In genomic region chr12:121405211-121405610, GRCh38 we compare ENCODE assay signal across 13 cellular contexts. TPM values are rescaled to one million over a fixed set of nuclear protein-coding genes. Genes with fewer than 3 reads are reported as not detected.
DNase-seq lines count a peak whose midpoint lies in the region; ATAC-seq and TF ChIP-seq lines count a peak whose summit lies in the region.
"Had no signal": no experiment of that assay in that cellular context is flagged by ENCODE, and none has a peak within 500 bp of the region (broad histone marks: within the 10 kb centered on the region; RNA-seq: fewer than 3 reads in every experiment).

No MANE protein-coding gene starts in this region.

- intact Hi-C loops in CD14-positive monocyte (cut with micrococcal nuclease) (no loop called here), sigmoid colon (cut with DNase I) (no loop called here), lower leg skin (cut with DNase I; ENCODE audit: low total_unique reads) (no loop called here)

- H3K4me2 ChIP-seq in SK-N-SH, result no peak overlapping the region

- no peak for DNase-seq in CD14-positive monocyte (ENCODE audit: low spot score)
- no peak for DNase-seq in SK-N-SH
- DNase-seq in sigmoid colon, result no peak
- no peak for DNase-seq in glutamatergic neuron
- DNase-seq in lower leg skin (ENCODE audit: low spot score in 2 of 2), result no peak
- DNase-seq: CD4-positive, CD25-positive, alpha-beta regulatory T cell; NCI-H1930; NCI-H524 treated with DMSO at 0.1 percent for 48 hours; SIG-M5 had no signal

- peak overlapping the region in 4 of 7 donors; percentile 12 to 49 (median 46) for H3K27ac Mint-ChIP-seq in CD14-positive monocyte
- H3K27ac Mint-ChIP-seq in nephron, result peak overlapping the region in 2 of 3 experiments; percentile 33 to 50
- no peak overlapping the region for H3K27ac Mint-ChIP-seq in glutamatergic neuron (ENCODE audit: unreplicated experiment)
- H3K27ac Mint-ChIP-seq: B cell; CD4-positive, CD25-positive, alpha-beta regulatory T cell had no signal

- H3K36me3 Mint-ChIP-seq in CD14-positive monocyte (peaks cover 47 to 64% of the 10 kb centered on the region in 2 donors), nephron (ENCODE audit: low read depth) (peaks cover 30% of the 10 kb centered on the region), glutamatergic neuron (ENCODE audit: unreplicated experiment) (no peaks in the 10 kb centered on the region)

- H3K4me3 ChIP-seq in SK-N-SH (ENCODE audit: low read depth in 2 of 2, low read length in 1 of 2), result no peak overlapping the region
- H3K4me3 ChIP-seq in sigmoid colon, result no peak overlapping the region
- H3K4me3 ChIP-seq in lower leg skin (ENCODE audit: low read depth, poor library complexity, severe bottlenecking), result no peak overlapping the region

- H3K27ac ChIP-seq in SK-N-SH (ENCODE audit: low read depth in 2 of 2, low read length in 1 of 2) (peak overlapping the region in 1 of 2 experiments; percentile 80; a peak in 2 of 4 replicates), sigmoid colon (peak overlapping the region in 3 of 4 donors; percentile 7 to 60 (median 48))

- peaks cover 14% of the 10 kb centered on the region; the same call in 1 of the 2 replicates for H4K20me1 ChIP-seq in SK-N-SH (ENCODE audit: insufficient read depth)

- CTCF ChIA-PET in SK-N-SH (lab: Yijun Ruan, JAX), result interaction anchor here (0.9 to 2.6 kb wide), 5 partner anchors 11 to 71 kb away, joined by 3 to 15 read pairs (median 4); no protein-coding TSS in a partner anchor

- H3K4me1 ChIP-seq in SK-N-SH (ENCODE audit: control insufficient read depth in 1 of 2, insufficient read depth in 2 of 2, low read depth in 1 of 2, low read length in 1 of 2) (peaks cover 6 to 8% of the 10 kb centered on the region in 2 experiments; a peak in 3 of 4 replicates), sigmoid colon (peaks cover 0 to 42% (median 29%) of the 10 kb centered on the region in 4 donors)

- no peaks in the 10 kb centered on the region for H3K9me3 ChIP-seq in SK-N-SH
- H3K9me3 ChIP-seq in sigmoid colon, result no peaks in the 10 kb centered on the region

- peaks cover 19% of the 10 kb centered on the region for H3K4me1 Mint-ChIP-seq in CD14-positive monocyte
- H3K4me1 Mint-ChIP-seq in nephron, result peaks cover 30% of the 10 kb centered on the region
- peaks cover 10% of the 10 kb centered on the region for H3K4me1 Mint-ChIP-seq in glutamatergic neuron (ENCODE audit: low read depth, unreplicated experiment)

- no peak for ATAC-seq in GM18517 (IDR thresholded peaks at IDR 0.05; ENCODE audit: unreplicated experiment)
- ATAC-seq: HCT116 had no signal

- no peak overlapping the region for H3K9ac ChIP-seq in SK-N-SH

- TF ChIP-seq CTCF in CD14-positive monocyte (IDR thresholded peaks at IDR 0.05), result no peak
- no peak for TF ChIP-seq CTCF in SK-N-SH (IDR thresholded peaks at IDR 0.05)
- TF ChIP-seq CTCF in nephron (IDR thresholded peaks at IDR 0.05; ENCODE audit: unreplicated experiment in 3 of 3), result no peak
- TF ChIP-seq CTCF in sigmoid colon (IDR thresholded peaks at IDR 0.05), result no peak
- TF ChIP-seq CTCF in glutamatergic neuron (IDR thresholded peaks at IDR 0.05; ENCODE audit: partially characterized antibody, unreplicated experiment), result no peak
- TF ChIP-seq CTCF in lower leg skin (IDR thresholded peaks at IDR 0.05), result no peak

- WGBS in SK-N-SH (ENCODE audit: low lambda C conversion rate), result 98% methylated on average over 2 of the region's 2 CpGs
- 97 to 98% methylated on average over 2 of the region's 2 CpGs for WGBS in sigmoid colon, 2 donors
- 98 to 100% methylated on average over 2 of the region's 2 CpGs for WGBS in lower leg skin, 2 donors

- H3K27me3 Mint-ChIP-seq in CD14-positive monocyte (ENCODE audit: low read depth in 3 of 3), result no peaks in the 10 kb centered on the region
- H3K27me3 Mint-ChIP-seq in nephron (ENCODE audit: low read depth), result no peaks in the 10 kb centered on the region
- H3K27me3 Mint-ChIP-seq in glutamatergic neuron (ENCODE audit: unreplicated experiment), result no peaks in the 10 kb centered on the region
- H3K27me3 Mint-ChIP-seq: B cell; CD4-positive, CD25-positive, alpha-beta regulatory T cell had no signal

- H3K4me3 Mint-ChIP-seq in CD14-positive monocyte, result no peak overlapping the region
- no peak overlapping the region for H3K4me3 Mint-ChIP-seq in nephron
- H3K4me3 Mint-ChIP-seq in glutamatergic neuron (ENCODE audit: unreplicated experiment), result no peak overlapping the region
- H3K4me3 Mint-ChIP-seq: B cell had no signal

- peaks cover 97% of the 10 kb centered on the region for H3K79me2 ChIP-seq in SK-N-SH (ENCODE audit: insufficient read depth)

- TF ChIP-seq EP300 in SK-N-SH (IDR thresholded peaks at IDR 0.05; ENCODE audit: borderline replicate concordance in 1 of 2, low read depth in 1 of 2, low read length in 1 of 2), result no peak
- no peak for TF ChIP-seq EP300 in sigmoid colon (IDR thresholded peaks at IDR 0.05)

- TF ChIP-seq POLR2A in sigmoid colon (IDR thresholded peaks at IDR 0.05), result no peak
- no peak for TF ChIP-seq POLR2A in lower leg skin (IDR thresholded peaks at IDR 0.05)

- no peaks in the 10 kb centered on the region for H3K9me2 ChIP-seq in SK-N-SH

- H2AFZ ChIP-seq in SK-N-SH (ENCODE audit: low read depth), result no peak overlapping the region

- H3K36me3 ChIP-seq in SK-N-SH (replicated peaks in 1 of 2; ENCODE audit: control insufficient read depth in 1 of 2, insufficient read depth in 2 of 2, low read length in 1 of 2), result peaks cover 9 to 36% of the 10 kb centered on the region in 2 experiments
- peaks cover 0 to 9% (median 3%) of the 10 kb centered on the region in 4 donors for H3K36me3 ChIP-seq in sigmoid colon

- TF ChIP-seq RAD21 in SK-N-SH (IDR thresholded peaks at IDR 0.05; ENCODE audit: low read length), result no peak

- H3K27me3 ChIP-seq in SK-N-SH (ENCODE audit: insufficient read depth) (no peaks in the 10 kb centered on the region), sigmoid colon (no peaks in the 10 kb centered on the region)

- POLR2A ChIA-PET in SK-N-SH (lab: Yijun Ruan, JAX), result no interaction called here

- H3F3A ChIP-seq in SK-N-SH (replicated peaks; ENCODE audit: insufficient read depth), result no peaks in the 10 kb centered on the region

- H3K9me3 Mint-ChIP-seq in CD14-positive monocyte, result peaks cover 0 to 2% (median 0%) of the 10 kb centered on the region in 7 donors
- H3K9me3 Mint-ChIP-seq in nephron, result no peaks in the 10 kb centered on the region
- H3K9me3 Mint-ChIP-seq in glutamatergic neuron (ENCODE audit: unreplicated experiment), result peaks cover 4% of the 10 kb centered on the region
- H3K9me3 Mint-ChIP-seq: CD4-positive, CD25-positive, alpha-beta regulatory T cell had no signal

TF ChIP-seq in SK-N-SH, 30 proteins besides CTCF, POLR2A, EP300 and RAD21:
- TF ChIP-seq SIN3A (IDR thresholded peaks at IDR 0.05; ENCODE audit: borderline replicate concordance, low read depth, low read length), result no peak
- TF ChIP-seq GATA2 (CRISPR knock-in tag; IDR thresholded peaks at IDR 0.05), result peak; percentile 64

RNA-seq across cellular contexts. Expression of gene RNF34, which starts 5.3 kb away (rescaled TPM):
- polyA plus RNA-seq in CD14-positive monocyte (10 to 100 TPM; 15.5 to 23.8 TPM), SK-N-SH (2012; rRNA removed) (28.7 and 29.4 TPM in 2 replicates), sigmoid colon (10 to 100 TPM; 19.8 to 34.3 (median 31.7) TPM)
- polyA plus RNA-seq in SK-N-SH (2012; cell fraction: cytosol; rRNA removed), result 26.7 and 29.0 TPM in 2 replicates
- 55.4 and 56.0 TPM in 2 replicates for polyA plus RNA-seq in SK-N-SH (2012; cell fraction: nucleus; rRNA removed)
- total RNA-seq in sigmoid colon (10 to 100 TPM; 34.1 to 52.4 (median 37.4) TPM), glutamatergic neuron (ENCODE audit: unreplicated experiment) (63.7 TPM), lower leg skin (10 to 100 TPM; 18.9 to 32.1 (median 25.8) TPM)

RNA-seq across cellular contexts. Expression of gene ANAPC5, which starts 53.0 kb away (rescaled TPM):
- polyA plus RNA-seq in CD14-positive monocyte (100 to 1,000 TPM in 1 of 2 donors, 10 to 100 TPM in 1; 67.3 to 114 TPM), SK-N-SH (2012; rRNA removed) (110 and 158 TPM in 2 replicates), sigmoid colon (10 to 100 TPM; 51.6 to 71.4 (median 70.3) TPM)
- 78.2 and 95.2 TPM in 2 replicates for polyA plus RNA-seq in SK-N-SH (2012; cell fraction: cytosol; rRNA removed)
- 388 and 449 TPM in 2 replicates for polyA plus RNA-seq in SK-N-SH (2012; cell fraction: nucleus; rRNA removed)
- total RNA-seq in sigmoid colon (10 to 100 TPM; 76.0 to 93.6 (median 85.9) TPM), glutamatergic neuron (ENCODE audit: unreplicated experiment) (86.0 TPM), lower leg skin (10 to 100 TPM; 73.7 to 97.4 (median 91.5) TPM)
